Comparison of ENCODE assay signal across 1 cellular context in genomic region chr11:109946322-109946846, GRCh38.
A peak's percentile ranks its signal among the peaks of the same experiment; 100 is the strongest.
TF ChIP-seq lines count a peak whose summit lies in the region.

No MANE protein-coding gene starts in this region.

TF ChIP-seq in IMR-90, 13 proteins besides CTCF, POLR2A, EP300 and RAD21 (continued from another document):
- TF ChIP-seq USF2 (IDR thresholded peaks at IDR 0.05; ENCODE audit: low read depth, low read length) (no peak), MAFK (IDR thresholded peaks at IDR 0.05; ENCODE audit: low read depth, low read length) (peak; percentile 81), CEBPB (IDR thresholded peaks at IDR 0.05; ENCODE audit: low read depth, low read length) (peak; percentile 79), RCOR1 (IDR thresholded peaks at IDR 0.05; ENCODE audit: insufficient replicate concordance, low read length) (no peak), BHLHE40 (IDR thresholded peaks at IDR 0.05; ENCODE audit: low read depth, low read length) (peak; percentile 14; the same call in 1 of the 2 replicates), FOS (IDR thresholded peaks at IDR 0.05; ENCODE audit: low read depth, low read length) (0 out of 2 replicates have a peak, but pooled peaks have one; percentile 11)
